8 cellular contexts compared by ENCODE assay signal in the genomic region with DNA sequence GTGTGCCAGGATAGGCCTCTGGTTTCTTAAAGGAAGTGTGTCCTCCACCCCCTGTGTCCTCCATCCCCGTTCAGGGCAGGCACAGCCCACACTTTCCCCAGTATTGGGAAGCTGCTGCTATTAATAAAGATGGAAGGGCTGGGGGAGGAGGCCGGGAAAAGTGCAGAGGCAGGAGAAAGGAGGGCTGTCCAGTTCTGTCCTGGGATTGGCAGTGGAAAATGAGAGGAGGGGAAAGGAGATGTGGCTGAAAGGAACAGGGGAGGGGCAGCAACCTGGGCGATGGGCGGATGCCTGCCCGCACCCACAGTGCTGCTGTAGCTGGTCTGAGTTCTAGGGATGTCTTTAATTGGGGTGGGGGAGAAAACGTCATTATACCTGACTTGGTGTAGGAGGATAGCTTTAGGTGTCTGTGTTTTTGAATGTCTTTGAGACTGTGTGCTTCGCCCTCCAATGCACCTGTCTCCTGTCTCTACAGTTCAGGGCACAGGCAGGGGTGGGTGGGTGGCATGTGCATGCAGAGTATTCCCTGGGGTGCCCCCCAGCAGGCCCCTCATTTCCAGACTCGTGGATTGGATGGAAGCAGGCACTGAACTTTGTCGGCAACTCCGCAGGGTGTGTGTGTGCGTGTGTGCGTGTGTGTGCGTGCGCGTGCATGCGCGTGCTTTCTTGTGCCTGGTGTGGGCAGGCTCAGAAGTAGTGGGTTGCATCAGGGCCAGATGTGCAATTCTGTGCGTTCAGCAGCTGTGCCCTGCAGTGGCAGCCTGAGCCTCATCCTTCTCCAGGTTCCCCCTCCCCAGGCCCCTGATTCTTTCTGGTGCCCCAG. TPM values are rescaled to one million over a fixed set of nuclear protein-coding genes. Genes with fewer than 3 reads are reported as not detected.
DNase-seq lines count a peak whose midpoint lies in the region; FAIRE-seq and TF ChIP-seq lines count a peak whose summit lies in the region.

No MANE protein-coding gene starts in this region.

- H3K79me2 ChIP-seq in keratinocyte (ENCODE audit: control insufficient read depth, insufficient read depth, low read length), result peaks cover 70% of the 10 kb centered on the region

- peaks cover 43% of the 10 kb centered on the region for H3K4me1 ChIP-seq in SJSA1 (replicated peaks)
- peaks cover 35% of the 10 kb centered on the region for H3K4me1 ChIP-seq in keratinocyte (ENCODE audit: control insufficient read depth, extremely low read depth, insufficient read depth, low read length)

- H3K4me2 ChIP-seq in keratinocyte (ENCODE audit: control insufficient read depth, extremely low read depth, insufficient read depth, low read depth, low read length), result peak overlapping the region; percentile 95

- H4K20me1 ChIP-seq in keratinocyte (ENCODE audit: control insufficient read depth, extremely low read depth, insufficient read depth, low read length), result peaks cover 17% of the 10 kb centered on the region

- peaks cover 2% of the 10 kb centered on the region for H3K9me1 ChIP-seq in keratinocyte (ENCODE audit: control insufficient read depth, extremely low read depth, insufficient read depth, low read length)

- H3K4me3 ChIP-seq in SJSA1 (peak overlapping the region; percentile 93), brain microvascular endothelial cell (ENCODE audit: low read depth, low read length) (peak overlapping the region; percentile 85), keratinocyte (ENCODE audit: control insufficient read depth in 2 of 3, extremely low read depth in 1 of 3, insufficient read depth in 2 of 3, low read depth in 1 of 3, low read length in 3 of 3) (peak overlapping the region; percentile 70 to 93 (median 85))

- H2AFZ ChIP-seq in keratinocyte (ENCODE audit: control insufficient read depth, low read length), result no peak overlapping the region

- H3K27ac ChIP-seq in SJSA1 (peak overlapping the region; percentile 86), brain microvascular endothelial cell (peak overlapping the region; percentile 81), keratinocyte (ENCODE audit: control insufficient read depth, insufficient read depth, low read length) (peak overlapping the region; percentile 91)

- TF ChIP-seq CTCF in brain microvascular endothelial cell (IDR thresholded peaks at IDR 0.05; ENCODE audit: low read depth, low read length, missing control alignments) (no peak), keratinocyte (optimal IDR thresholded peaks at IDR 0.05 in 1 of 3, IDR thresholded peaks at IDR 0.05 in 1 of 3, conservative IDR thresholded peaks at IDR 0.05 in 1 of 3; ENCODE audit: extremely low read depth in 1 of 3, insufficient read depth in 2 of 3, low read length in 3 of 3) (no peak)

- dilution Hi-C loops in keratinocyte (cut with MboI; ENCODE audit: extremely low pct_ligation_motif_present, low sequenced_read_pairs), result no loop called here

- no peaks in the 10 kb centered on the region for H3K27me3 ChIP-seq in SJSA1 (replicated peaks)
- no peaks in the 10 kb centered on the region for H3K27me3 ChIP-seq in brain microvascular endothelial cell (replicated peaks)
- no peaks in the 10 kb centered on the region for H3K27me3 ChIP-seq in keratinocyte (ENCODE audit: control insufficient read depth, extremely low read depth, insufficient read depth, low read length)

- peak; percentile 71 for FAIRE-seq in GM18507 (lab: Jason Lieb, UNC)
- no peak for FAIRE-seq in keratinocyte (lab: Jason Lieb, UNC)

- H3K36me3 ChIP-seq in SJSA1 (peaks cover 72% of the 10 kb centered on the region), brain microvascular endothelial cell (replicated peaks) (peaks cover 11% of the 10 kb centered on the region), keratinocyte (ENCODE audit: control insufficient read depth in 2 of 2, extremely low read depth in 1 of 2, insufficient read depth in 2 of 2, low read length in 2 of 2) (peaks cover 0 to 10% of the 10 kb centered on the region in 2 experiments)

- peak overlapping the region; percentile 90 for H3K9ac ChIP-seq in keratinocyte (ENCODE audit: control insufficient read depth, extremely low read depth, insufficient read depth, low read length)

- no peak for DNase-seq in GM18507 (ENCODE audit: extremely low spot score, insufficient read length, low read depth)
- DNase-seq in SJSA1 (ENCODE audit: low read depth in 1 of 2, low spot score in 2 of 2), result no peak
- DNase-seq in brain microvascular endothelial cell, result no peak
- no peak for DNase-seq in keratinocyte (ENCODE audit: low read depth, low spot score)
- DNase-seq in stimulated activated CD4-positive, alpha-beta T cell treated with anti-CD3 and anti-CD28 coated beads, Interleukin-1b, Interleukin-23, amount 100 ng/mL, for 4 hours (ENCODE audit: low read depth in 2 of 2), result peak; percentile 17 to 21
- no peak for DNase-seq in LoVo (ENCODE audit: low spot score)
- no peak for DNase-seq in SKM-1 (lab: John Stamatoyannopoulos, UW; ENCODE audit: unreplicated experiment)
- no peak for DNase-seq in KG1 (lab: John Stamatoyannopoulos, UW)

- in situ Hi-C loops in brain microvascular endothelial cell (cut with HindIII; ENCODE audit: low pct_ligation_motif_present, low sequenced_read_pairs), result no loop called here

- H3K9me3 ChIP-seq in SJSA1 (replicated peaks), result no peaks in the 10 kb centered on the region
- H3K9me3 ChIP-seq in keratinocyte (ENCODE audit: control insufficient read depth, low read depth, low read length), result no peaks in the 10 kb centered on the region

RNA-seq across cellular contexts. Expression of gene TRIM8, which starts 2.5 kb away (rescaled TPM):
- total RNA-seq in SJSA1 (2014; rRNA removed; shearing (Covaris generic)), result 77.2 and 93.3 TPM in 2 replicates
- polyA plus RNA-seq in keratinocyte, result 16.9 to 45.1 TPM (median 24.8 TPM) in 3 replicates
- polyA plus RNA-seq in keratinocyte (2011; ENCODE audit: low read depth), result 38.5 TPM
- polyA plus RNA-seq in keratinocyte (2011; cell fraction: cytosol; rRNA removed), result 23.0 and 34.3 TPM in 2 replicates
- 30.9 and 34.4 TPM in 2 replicates for polyA plus RNA-seq in keratinocyte (2011; cell fraction: nucleus; rRNA removed)
- 39.4 and 51.3 TPM in 2 replicates for polyA plus RNA-seq in keratinocyte (2012; ENCODE audit: low replicate concordance)
- 15.2 to 53.0 TPM (median 16.7 TPM) in 3 replicates for polyA minus RNA-seq in keratinocyte
- polyA minus RNA-seq in keratinocyte (2011; cell fraction: cytosol; rRNA and poly(A)+ RNA removed), result 36.4 TPM
- 22.9 and 24.1 TPM in 2 replicates for polyA minus RNA-seq in keratinocyte (2011; cell fraction: nucleus; rRNA and poly(A)+ RNA removed)

Comparison
In these comparisons a context has a peak if more than half of its experiments do, and no peak if none do; other contexts are left out.
1. DNase-seq: peak in stimulated activated CD4-positive, alpha-beta T cell treated with anti-CD3 and anti-CD28 coated beads, Interleukin-1b, Interleukin-23, amount 100 ng/mL, for 4 hours (2 of 2); none in GM18507 (single experiment), SJSA1 (0 of 2), brain microvascular endothelial cell (single experiment), keratinocyte (single experiment), LoVo (single experiment), SKM-1 (single experiment) and KG1 (single experiment).
2. Peak in every context shown above with its lines, with median percentiles within 50 percentile points of each other: H3K27ac ChIP-seq and H3K4me3 ChIP-seq.